In genomic region chr20:49915380-49916145, GRCh38 we compare ENCODE assay signal across 8 cellular contexts. TPM values are rescaled to one million over a fixed set of nuclear protein-coding genes. Genes with fewer than 3 reads are reported as not detected.
DNase-seq lines count a peak whose midpoint lies in the region; ATAC-seq, FAIRE-seq and TF ChIP-seq lines count a peak whose summit lies in the region.

SPATA2 (minus strand) TSS chr20:49915529; CDS start chr20:49908490, 7,039 bp downstream.

- no peaks in the 10 kb centered on the region for H3K9me3 ChIP-seq in upper lobe of right lung

- WGBS in adipose tissue, 3 donors = 0% methylated on average over 64 to 69 of the region's 69 CpGs

- no peaks in the 10 kb centered on the region for H3K36me3 ChIP-seq in upper lobe of right lung

- peaks cover 22% of the 10 kb centered on the region for H3K4me1 ChIP-seq in upper lobe of right lung

- H3K4me3 ChIP-seq in upper lobe of right lung = peak within 1 kb of the TSS; percentile 100

- peak; percentile 92 for DNase-seq in GM12891 (ENCODE audit: insufficient read length, low spot score)
- peak; percentile 83 for DNase-seq in NCI-H1417 treated with DMSO at 0.1 percent for 48 hours (lab: John Stamatoyannopoulos, UW)
- peak; percentile 91 for DNase-seq in T follicular helper cell (ENCODE audit: low read depth)
- DNase-seq in left cardiac atrium = peak; percentile 99
- peak; percentile 99 for DNase-seq in posterior vena cava (ENCODE audit: low spot score)
- DNase-seq in upper lobe of right lung = peak; percentile 98

- ATAC-seq in HG02763 (IDR thresholded peaks at IDR 0.05; ENCODE audit: unreplicated experiment) = peak; percentile 86
- ATAC-seq in left cardiac atrium = peak; percentile 96 to 97
- peak; percentile 94 for ATAC-seq in upper lobe of right lung

- intact Hi-C loops in left cardiac atrium (cut with DNase I) = no loop called here
- intact Hi-C loops in posterior vena cava (cut with DNase I) = no loop called here
- intact Hi-C loops in upper lobe of right lung (cut with DNase I) = no loop called here

- H3K27me3 ChIP-seq in upper lobe of right lung = no peaks in the 10 kb centered on the region

- peak within 1 kb of the TSS; percentile 99 for H3K27ac ChIP-seq in adipose tissue (ENCODE audit: low read depth, low read length)
- H3K27ac ChIP-seq in upper lobe of right lung = peak within 1 kb of the TSS; percentile 100

- peak; percentile 92 for FAIRE-seq in GM12891 (lab: Jason Lieb, UNC)

- TF ChIP-seq CTCF in upper lobe of right lung (IDR thresholded peaks at IDR 0.05) = no peak

- peak; percentile 30; the same call in 1 of the 2 replicates for TF ChIP-seq POLR2A in GM12891 (IDR thresholded peaks at IDR 0.05; ENCODE audit: low read depth, low read length)

TF ChIP-seq in GM12891, 5 proteins besides CTCF, POLR2A, EP300 and RAD21:
- TF ChIP-seq TAF1 (IDR thresholded peaks at IDR 0.05; ENCODE audit: low read depth, low read length) (peak; percentile 68), POU2F2 (IDR thresholded peaks at IDR 0.05; ENCODE audit: low read depth, low read length) (no peak; the same call in 1 of the 2 replicates), SPI1 (IDR thresholded peaks at IDR 0.05; ENCODE audit: low read depth, low read length) (no peak)

RNA-seq across cellular contexts. Expression of gene SPATA2, which starts in this region (rescaled TPM):
- 5.6 TPM for polyA plus RNA-seq in GM12891 (2012; ENCODE audit: low read depth, missing spikeins)
- 1 to 10 TPM; 3.8 to 5.0 (median 4.7) TPM for polyA plus RNA-seq in adipose tissue
- total RNA-seq in left cardiac atrium = 1 to 10 TPM; 6.5 to 6.8 TPM
- total RNA-seq in posterior vena cava = 1 to 10 TPM; 4.5 TPM
- 8.7 TPM for total RNA-seq in upper lobe of right lung

Comparison
In these comparisons a context has a peak if more than half of its experiments do, and no peak if none do; other contexts are left out.
1. Peak in every context shown above with its lines: DNase-seq, ATAC-seq, H3K4me3 ChIP-seq and H3K27ac ChIP-seq.